In genomic region chr3:141235661-141236171, GRCh38 we compare ENCODE assay signal across 1 cellular context.
TF ChIP-seq lines count a peak whose summit lies in the region.

No MANE protein-coding gene starts in this region.

TF ChIP-seq in HepG2, 621 proteins besides CTCF, POLR2A, EP300 and RAD21 (continued from another document and continues in another):
- TF ChIP-seq ELK4 (CRISPR knock-in tag; IDR thresholded peaks at IDR 0.05; ENCODE audit: borderline replicate concordance): no peak
- peak; percentile 73 for TF ChIP-seq SKI (IDR thresholded peaks at IDR 0.05; ENCODE audit: partially characterized antibody)
- peak; percentile 52; the same call in 1 of the 2 replicates for TF ChIP-seq IRF2 (CRISPR knock-in tag; IDR thresholded peaks at IDR 0.05)
- peak; percentile 32; the same call in 1 of the 2 replicates for TF ChIP-seq NCOA2 (CRISPR knock-in tag; IDR thresholded peaks at IDR 0.05)
- TF ChIP-seq FOSL2 (CRISPR knock-in tag; IDR thresholded peaks at IDR 0.05): no peak; the same call in 1 of the 2 replicates
- TF ChIP-seq ZNF326 (CRISPR knock-in tag; IDR thresholded peaks at IDR 0.05; ENCODE audit: borderline replicate concordance): no peak
- peak; percentile 55; the same call in 1 of the 2 replicates for TF ChIP-seq YEATS4 (CRISPR knock-in tag; IDR thresholded peaks at IDR 0.05; ENCODE audit: borderline replicate concordance)
- TF ChIP-seq THAP11 (CRISPR knock-in tag; IDR thresholded peaks at IDR 0.05): peak; percentile 39; the same call in 1 of the 2 replicates
- TF ChIP-seq MTF1 (CRISPR knock-in tag; IDR thresholded peaks at IDR 0.05): no peak
- TF ChIP-seq XBP1 (CRISPR knock-in tag; IDR thresholded peaks at IDR 0.05): no peak
- TF ChIP-seq ZNF232 (CRISPR knock-in tag; IDR thresholded peaks at IDR 0.05; ENCODE audit: borderline replicate concordance): 0 out of 2 replicates have a peak, but pooled peaks have one; percentile 45
- peak; percentile 53; the same call in 1 of the 2 replicates for TF ChIP-seq RXRB (CRISPR knock-in tag; IDR thresholded peaks at IDR 0.05; ENCODE audit: borderline replicate concordance)
- no peak for TF ChIP-seq JARID2 (CRISPR knock-in tag; IDR thresholded peaks at IDR 0.05; ENCODE audit: insufficient replicate concordance)
- peak; percentile 49; the same call in 1 of the 2 replicates for TF ChIP-seq MEIS1 (CRISPR knock-in tag; IDR thresholded peaks at IDR 0.05; ENCODE audit: borderline replicate concordance)
- peak; percentile 79 for TF ChIP-seq PHF21A (CRISPR knock-in tag; IDR thresholded peaks at IDR 0.05)
- peak; percentile 69; the same call in 1 of the 2 replicates for TF ChIP-seq HNRNPUL1 (IDR thresholded peaks at IDR 0.05; ENCODE audit: low read depth, low read length)
- TF ChIP-seq TCF7L2 (IDR thresholded peaks at IDR 0.05; ENCODE audit: low read depth, low read length): no peak
- TF ChIP-seq NFKB2 (CRISPR knock-in tag; IDR thresholded peaks at IDR 0.05; ENCODE audit: borderline replicate concordance): no peak; the same call in 1 of the 2 replicates
- peak; percentile 50; the same call in 1 of the 2 replicates for TF ChIP-seq FOXP4 (CRISPR knock-in tag; IDR thresholded peaks at IDR 0.05)
- no peak for TF ChIP-seq NR2F2 (IDR thresholded peaks at IDR 0.05; ENCODE audit: borderline replicate concordance, low read depth)
- TF ChIP-seq TRAFD1 (CRISPR knock-in tag; IDR thresholded peaks at IDR 0.05; ENCODE audit: borderline replicate concordance): no peak
- no peak for TF ChIP-seq ZNF550 (CRISPR knock-in tag; IDR thresholded peaks at IDR 0.05; ENCODE audit: borderline replicate concordance)
- TF ChIP-seq CBX1 (IDR thresholded peaks at IDR 0.05; ENCODE audit: low read depth): peak; percentile 21
- TF ChIP-seq HDAC2 (CRISPR knock-in tag; IDR thresholded peaks at IDR 0.05): peak; percentile 64; the same call in 1 of the 2 replicates
- 0 out of 2 replicates have a peak, but pooled peaks have one; percentile 17 for TF ChIP-seq GATAD1 (CRISPR knock-in tag; IDR thresholded peaks at IDR 0.05)
- peak; percentile 49; the same call in 1 of the 2 replicates for TF ChIP-seq KDM2A (CRISPR knock-in tag; IDR thresholded peaks at IDR 0.05; ENCODE audit: borderline replicate concordance, low read depth)
- no peak for TF ChIP-seq ZFP36L1 (CRISPR knock-in tag; IDR thresholded peaks at IDR 0.05)
- TF ChIP-seq SNAI1 (CRISPR knock-in tag; IDR thresholded peaks at IDR 0.05; ENCODE audit: borderline replicate concordance): no peak
- TF ChIP-seq ZNF382 (CRISPR knock-in tag; IDR thresholded peaks at IDR 0.05; ENCODE audit: borderline replicate concordance): no peak
- peak; percentile 76 for TF ChIP-seq XRCC5 (optimal IDR thresholded peaks at IDR 0.05; ENCODE audit: low read length)
- 0 out of 2 replicates have a peak, but pooled peaks have one; percentile 37 for TF ChIP-seq ZNF280B (CRISPR knock-in tag; IDR thresholded peaks at IDR 0.05; ENCODE audit: borderline replicate concordance)
- TF ChIP-seq GPN1 (CRISPR knock-in tag; IDR thresholded peaks at IDR 0.05; ENCODE audit: borderline replicate concordance): no peak
- TF ChIP-seq RARG (CRISPR knock-in tag; IDR thresholded peaks at IDR 0.05; ENCODE audit: low read depth): 0 out of 2 replicates have a peak, but pooled peaks have one; percentile 69
- TF ChIP-seq TAF1 (CRISPR knock-in tag; IDR thresholded peaks at IDR 0.05): no peak
- TF ChIP-seq KDM6A (CRISPR knock-in tag; IDR thresholded peaks at IDR 0.05; ENCODE audit: low read depth): 0 out of 2 replicates have a peak, but pooled peaks have one; percentile 35
- peak; percentile 44; the same call in 1 of the 2 replicates for TF ChIP-seq ZNF747 (CRISPR knock-in tag; IDR thresholded peaks at IDR 0.05; ENCODE audit: borderline replicate concordance)
- no peak for TF ChIP-seq WIZ (CRISPR knock-in tag; IDR thresholded peaks at IDR 0.05)
- TF ChIP-seq HNRNPH1 (optimal IDR thresholded peaks at IDR 0.05; ENCODE audit: low read depth, low read length): no peak
- TF ChIP-seq MIER3 (CRISPR knock-in tag; IDR thresholded peaks at IDR 0.05; ENCODE audit: borderline replicate concordance): peak; percentile 42; the same call in 1 of the 2 replicates
- TF ChIP-seq POLR2G (IDR thresholded peaks at IDR 0.05; ENCODE audit: low read depth, low read length): no peak
- TF ChIP-seq KLF9 (CRISPR knock-in tag; IDR thresholded peaks at IDR 0.05; ENCODE audit: low read depth): 0 out of 2 replicates have a peak, but pooled peaks have one; percentile 46
- peak; percentile 17; the same call in 1 of the 2 replicates for TF ChIP-seq ZNF350 (CRISPR knock-in tag; IDR thresholded peaks at IDR 0.05; ENCODE audit: borderline replicate concordance, low read depth)
- TF ChIP-seq E2F2 (CRISPR knock-in tag; IDR thresholded peaks at IDR 0.05; ENCODE audit: borderline replicate concordance): no peak
- TF ChIP-seq RNF219 (CRISPR knock-in tag; IDR thresholded peaks at IDR 0.05): no peak
- no peak for TF ChIP-seq TEF (CRISPR knock-in tag; IDR thresholded peaks at IDR 0.05)
- TF ChIP-seq ZNF691 (CRISPR knock-in tag; IDR thresholded peaks at IDR 0.05; ENCODE audit: borderline replicate concordance, low read depth): no peak; the same call in 1 of the 2 replicates
- no peak for TF ChIP-seq ZNF616 (CRISPR knock-in tag; IDR thresholded peaks at IDR 0.05; ENCODE audit: low read depth)
- peak; percentile 32; the same call in 1 of the 2 replicates for TF ChIP-seq CEBPG (CRISPR knock-in tag; IDR thresholded peaks at IDR 0.05)
- peak; percentile 26; the same call in 1 of the 2 replicates for TF ChIP-seq ETV5 (CRISPR knock-in tag; IDR thresholded peaks at IDR 0.05; ENCODE audit: borderline replicate concordance)
- peak; percentile 83 for TF ChIP-seq NCOR1 (IDR thresholded peaks at IDR 0.05; ENCODE audit: borderline replicate concordance, low read length)
- TF ChIP-seq ZZZ3 (CRISPR knock-in tag; IDR thresholded peaks at IDR 0.05; ENCODE audit: borderline replicate concordance): no peak
- TF ChIP-seq SOX13 (IDR thresholded peaks at IDR 0.05): no peak
- 0 out of 4 replicates have a peak, but pooled peaks of 1 of the 2 experiments have one; percentile 21 for TF ChIP-seq SOX13 (CRISPR knock-in tag; conservative IDR thresholded peaks at IDR 0.05 in 1 of 2, IDR thresholded peaks at IDR 0.05 in 1 of 2)
- TF ChIP-seq ZC3H13 (CRISPR knock-in tag; IDR thresholded peaks at IDR 0.05): no peak
- no peak for TF ChIP-seq ZNF737 (CRISPR knock-in tag; IDR thresholded peaks at IDR 0.05; ENCODE audit: borderline replicate concordance)
- TF ChIP-seq FOXA1 (IDR thresholded peaks at IDR 0.05): no peak
- no peak for TF ChIP-seq FOXA1 (CRISPR knock-in tag; IDR thresholded peaks at IDR 0.05)
- TF ChIP-seq NCOA5 (CRISPR knock-in tag; IDR thresholded peaks at IDR 0.05): no peak
